22 cellular contexts compared by ENCODE assay signal in the genomic region with DNA sequence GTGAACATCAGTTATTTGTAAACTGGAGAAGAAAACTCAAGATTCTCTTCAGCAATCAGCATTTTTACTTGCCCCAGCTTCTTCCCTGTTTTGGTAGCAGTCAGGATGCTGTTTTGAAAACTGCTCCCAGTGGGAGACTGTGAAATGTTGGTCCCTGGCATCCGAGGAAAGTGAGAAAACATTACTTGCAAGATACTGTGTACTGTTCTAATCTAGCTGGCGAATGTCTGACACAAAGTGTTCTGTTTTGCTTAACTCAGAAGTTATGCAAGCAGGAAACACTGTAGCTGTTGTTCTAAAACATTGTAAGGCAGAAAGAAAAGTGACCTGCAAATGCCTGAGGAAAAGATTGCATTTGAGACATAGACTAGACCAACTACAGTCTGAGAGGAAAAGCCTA.
DNase-seq lines count a peak whose midpoint lies in the region; ATAC-seq, FAIRE-seq and TF ChIP-seq lines count a peak whose summit lies in the region.
"Had no signal": no experiment of that assay in that cellular context is flagged by ENCODE, and none has a peak within 500 bp of the region (broad histone marks: within the 10 kb centered on the region; RNA-seq: fewer than 3 reads in every experiment).

No MANE protein-coding gene starts in this region.

- H3K79me1 ChIP-seq in neuronal stem cell (ENCODE audit: low read depth, low read length) (no peaks in the 10 kb centered on the region), mesenchymal stem cell (replicated peaks; ENCODE audit: low read length, poor library complexity, severe bottlenecking) (no peaks in the 10 kb centered on the region)

- H2BK5ac ChIP-seq in neuronal stem cell (ENCODE audit: low read length) (no peak overlapping the region), mesenchymal stem cell (ENCODE audit: low read depth, low read length, poor library complexity, severe bottlenecking) (no peak overlapping the region)

- H3K4me2 ChIP-seq in neuronal stem cell (ENCODE audit: insufficient read depth, low read length, poor library complexity, severe bottlenecking), result no peak overlapping the region
- H3K4me2 ChIP-seq in mesenchymal stem cell (ENCODE audit: low read length, poor library complexity, severe bottlenecking), result no peak overlapping the region
- H3K4me2 ChIP-seq: BLaER1, KMS-11 had no signal

- no CpG with 5 or more reads among the region's 2 CpGs for WGBS in neuronal stem cell (ENCODE audit: extremely low coverage in 2 of 2, insufficient read length in 2 of 2, insufficient replicate concordance in 1 of 2), 2 donors
- 12 to 21% methylated on average over 2 of the region's 2 CpGs for WGBS in testis, 2 donors
- 32% methylated on average over 2 of the region's 2 CpGs for WGBS in mesenchymal stem cell

- no peak for DNase-seq in H54 (ENCODE audit: insufficient read length, low spot score)
- DNase-seq in left cardiac atrium, result peak; percentile 22
- no peak for DNase-seq in neuronal stem cell (ENCODE audit: low spot score)
- peak; percentile 50 for DNase-seq in testis
- DNase-seq in NOMO-1 treated with DMSO at 0.1 percent for 48 hours (lab: John Stamatoyannopoulos, UW; ENCODE audit: unreplicated experiment), result no peak
- no peak for DNase-seq in amygdala (lab: John Stamatoyannopoulos, UW)
- no peak for DNase-seq in mesenchymal stem cell
- DNase-seq: CD4-positive, CD25-positive, alpha-beta regulatory T cell; MM.1S; NCI-H1417; NCI-H1694; NCI-H2081; NCI-H226; NCI-H510A; NCI-H69; PC-3 had no signal

- peaks cover 6 to 9% of the 10 kb centered on the region in 2 donors for H3K9me3 ChIP-seq in neuronal stem cell (replicated peaks in 1 of 2; ENCODE audit: control insufficient read depth in 2 of 2, insufficient read depth in 1 of 2, low read depth in 1 of 2, low read length in 2 of 2)
- H3K9me3 ChIP-seq in testis, result no peaks in the 10 kb centered on the region
- H3K9me3 ChIP-seq in mesenchymal stem cell (ENCODE audit: control insufficient read depth, low read length), result peaks cover 46% of the 10 kb centered on the region
- H3K9me3 ChIP-seq: SJSA1 had no signal

- FAIRE-seq in H54 (lab: Jason Lieb, UNC), result peak; percentile 11
- FAIRE-seq: A204.1, GM19239 had no signal

- H3K18ac ChIP-seq in neuronal stem cell (ENCODE audit: low read length), result no peak overlapping the region
- no peak overlapping the region for H3K18ac ChIP-seq in mesenchymal stem cell (ENCODE audit: low read depth in 1 of 2, low read length in 2 of 2)

- H3K36me3 ChIP-seq in neuronal stem cell (replicated peaks in 1 of 2; ENCODE audit: control insufficient read depth in 2 of 2, insufficient read depth in 2 of 2, low read length in 2 of 2), result no peaks in the 10 kb centered on the region
- no peaks in the 10 kb centered on the region for H3K36me3 ChIP-seq in testis (ENCODE audit: low read depth, missing control alignments)
- H3K36me3 ChIP-seq in mesenchymal stem cell (ENCODE audit: control insufficient read depth in 1 of 2, insufficient read depth in 2 of 2, low read depth in 1 of 2, low read length in 2 of 2), result no peaks in the 10 kb centered on the region
- H3K36me3 ChIP-seq: BLaER1, SJSA1 had no signal

- H2AK5ac ChIP-seq in neuronal stem cell (ENCODE audit: low read depth, low read length) (no peak overlapping the region), mesenchymal stem cell (ENCODE audit: low read length, severe bottlenecking) (no peak overlapping the region)

- H2BK15ac ChIP-seq in neuronal stem cell (ENCODE audit: low read length), result no peak overlapping the region
- no peak overlapping the region for H2BK15ac ChIP-seq in mesenchymal stem cell (ENCODE audit: low read depth, poor library complexity, severe bottlenecking)

- no peak overlapping the region for H3K4me3 ChIP-seq in neuronal stem cell (ENCODE audit: low read length in 2 of 2)
- no peak overlapping the region for H3K4me3 ChIP-seq in testis
- H3K4me3 ChIP-seq in mesenchymal stem cell (ENCODE audit: insufficient read depth in 1 of 2, low read depth in 1 of 2, low read length in 2 of 2), result peak overlapping the region in 1 of 2 experiments; percentile 37
- H3K4me3 ChIP-seq: BLaER1, SJSA1 had no signal

- no peak overlapping the region for H2BK12ac ChIP-seq in neuronal stem cell (ENCODE audit: low read length)
- no peak overlapping the region for H2BK12ac ChIP-seq in mesenchymal stem cell (ENCODE audit: low read length in 2 of 2)

- H3K14ac ChIP-seq in neuronal stem cell (ENCODE audit: low read length) (no peak overlapping the region), mesenchymal stem cell (ENCODE audit: low read length in 2 of 2) (no peak overlapping the region)

- H2BK120ac ChIP-seq in neuronal stem cell (ENCODE audit: low read depth, low read length) (no peak overlapping the region), mesenchymal stem cell (ENCODE audit: low read depth, low read length) (no peak overlapping the region)

- H3K23ac ChIP-seq in neuronal stem cell (ENCODE audit: low read depth, low read length, poor library complexity), result no peak overlapping the region
- H3K23ac ChIP-seq in mesenchymal stem cell (ENCODE audit: low read length in 2 of 2), result no peak overlapping the region

- H3K4me1 ChIP-seq in neuronal stem cell (ENCODE audit: control insufficient read depth in 2 of 2, insufficient read depth in 1 of 2, low read depth in 1 of 2, low read length in 2 of 2), result no peaks in the 10 kb centered on the region
- peaks cover 5% of the 10 kb centered on the region for H3K4me1 ChIP-seq in testis
- no peaks in the 10 kb centered on the region for H3K4me1 ChIP-seq in mesenchymal stem cell (ENCODE audit: control insufficient read depth, insufficient read depth, low read depth, low read length)
- H3K4me1 ChIP-seq: BLaER1, SJSA1 had no signal

- no peak for TF ChIP-seq CTCF in testis (IDR thresholded peaks at IDR 0.05)

- H2AFZ ChIP-seq in neuronal stem cell (ENCODE audit: low read length) (peak overlapping the region; percentile 72), mesenchymal stem cell (ENCODE audit: low read depth, low read length) (no peak overlapping the region)

- ATAC-seq in left cardiac atrium, result peak; percentile 72 to 86
- ATAC-seq: PC-3 had no signal

- H3K4ac ChIP-seq in neuronal stem cell (ENCODE audit: low read length) (no peak overlapping the region), mesenchymal stem cell (ENCODE audit: low read depth in 1 of 2, low read length in 2 of 2) (no peak overlapping the region)

- H4K8ac ChIP-seq in neuronal stem cell (ENCODE audit: low read depth, low read length) (no peak overlapping the region), mesenchymal stem cell (ENCODE audit: low read length) (no peak overlapping the region)

- H3K27me3 ChIP-seq in neuronal stem cell (ENCODE audit: control insufficient read depth in 3 of 3, insufficient read depth in 3 of 3, low read depth in 1 of 3, low read length in 3 of 3) (no peaks in the 10 kb centered on the region), testis (no peaks in the 10 kb centered on the region), mesenchymal stem cell (ENCODE audit: control insufficient read depth in 1 of 2, insufficient read depth in 1 of 2, low read length in 2 of 2) (no peaks in the 10 kb centered on the region)
- H3K27me3 ChIP-seq: BLaER1, SJSA1 had no signal

- H3K27ac ChIP-seq in neuronal stem cell (replicated peaks; ENCODE audit: low read length) (no peak overlapping the region), testis (peak overlapping the region; percentile 59 to 65), mesenchymal stem cell (ENCODE audit: low read length, poor library complexity, severe bottlenecking) (no peak overlapping the region)
- H3K27ac ChIP-seq: BLaER1, HL-60, KMS-11, SJSA1 had no signal

- H4K91ac ChIP-seq in neuronal stem cell (ENCODE audit: low read depth, low read length, poor library complexity) (no peak overlapping the region), mesenchymal stem cell (ENCODE audit: low read length) (no peak overlapping the region)

- intact Hi-C loops in left cardiac atrium (cut with DNase I), result no loop called here
- intact Hi-C loops in testis (cut with DNase I; ENCODE audit: low total_unique reads), result no loop called here

- no peak overlapping the region for H3K9ac ChIP-seq in neuronal stem cell (ENCODE audit: low read depth, low read length, poor library complexity)
- no peak overlapping the region for H3K9ac ChIP-seq in mesenchymal stem cell (ENCODE audit: low read length)
- H3K9ac ChIP-seq: BLaER1, KMS-11 had no signal

- TF ChIP-seq POLR2A in H54 (IDR thresholded peaks at IDR 0.05; ENCODE audit: low read depth, low read length) (no peak), testis (IDR thresholded peaks at IDR 0.05) (no peak)

Comparison
In these comparisons a context has a peak if more than half of its experiments do, and no peak if none do; other contexts are left out.
1. DNase-seq: peak in left cardiac atrium (single experiment) and testis (single experiment); none in H54 (single experiment), neuronal stem cell (single experiment), NOMO-1 treated with DMSO at 0.1 percent for 48 hours (single experiment), amygdala (0 of 56) and mesenchymal stem cell (single experiment).
2. H3K27ac ChIP-seq: peak in testis (2 of 2); none in neuronal stem cell (single experiment) and mesenchymal stem cell (single experiment).